Comparison of ENCODE assay signal across 2 cellular contexts in genomic region chr18:21508302-21508701, GRCh38.
TF ChIP-seq lines count a peak whose summit lies in the region.

No MANE protein-coding gene starts in this region.

TF ChIP-seq in HepG2, 621 proteins besides CTCF, POLR2A, EP300 and RAD21:
- no peak for TF ChIP-seq LCORL (IDR thresholded peaks at IDR 0.05)
- no peak for TF ChIP-seq LCORL (CRISPR knock-in tag; IDR thresholded peaks at IDR 0.05)
- no peak for TF ChIP-seq ELF3 (CRISPR knock-in tag; IDR thresholded peaks at IDR 0.05)
- TF ChIP-seq ZMYM3 (CRISPR knock-in tag; IDR thresholded peaks at IDR 0.05), result no peak
- TF ChIP-seq ZNF335 (CRISPR knock-in tag; IDR thresholded peaks at IDR 0.05), result no peak

TF ChIP-seq in H1, 55 proteins besides CTCF, POLR2A, EP300 and RAD21:
- TF ChIP-seq MAFK (IDR thresholded peaks at IDR 0.05; ENCODE audit: low read depth, low read length) (no peak), SIRT6 (IDR thresholded peaks at IDR 0.05; ENCODE audit: low read length) (no peak), SP2 (IDR thresholded peaks at IDR 0.05; ENCODE audit: low read length) (no peak), TBP (IDR thresholded peaks at IDR 0.05; ENCODE audit: low read depth, low read length) (no peak), CREB1 (IDR thresholded peaks at IDR 0.05) (no peak), HDAC2 (IDR thresholded peaks at IDR 0.05; ENCODE audit: borderline replicate concordance in 1 of 2, low read depth in 2 of 2, low read length in 2 of 2) (no peak), RXRA (IDR thresholded peaks at IDR 0.05; ENCODE audit: insufficient read depth, low read depth, low read length) (no peak), GABPA (IDR thresholded peaks at IDR 0.05; ENCODE audit: borderline replicate concordance, insufficient read depth, low read length) (no peak), KDM1A (IDR thresholded peaks at IDR 0.05; ENCODE audit: borderline replicate concordance, low read length) (no peak), EGR1 (IDR thresholded peaks at IDR 0.05; ENCODE audit: borderline replicate concordance, low read depth, low read length) (no peak), SIX5 (IDR thresholded peaks at IDR 0.05; ENCODE audit: low read depth, low read length) (no peak), RBBP5 (IDR thresholded peaks at IDR 0.05; ENCODE audit: borderline replicate concordance, low read depth, low read length) (no peak), TAF1 (IDR thresholded peaks at IDR 0.05; ENCODE audit: low read depth, low read length) (no peak), RNF2 (IDR thresholded peaks at IDR 0.05; ENCODE audit: borderline replicate concordance, low read depth, low read length, missing control alignments, poor library complexity, severe bottlenecking) (no peak), SUZ12 (IDR thresholded peaks at IDR 0.05; ENCODE audit: low read length) (no peak), POU5F1 (IDR thresholded peaks at IDR 0.05; ENCODE audit: low read depth, low read length) (no peak), ZNF274 (IDR thresholded peaks at IDR 0.05; ENCODE audit: borderline replicate concordance, extremely low read depth, low read length) (no peak), NRF1 (IDR thresholded peaks at IDR 0.05; ENCODE audit: low read depth, low read length) (no peak), BRCA1 (IDR thresholded peaks at IDR 0.05; ENCODE audit: low read depth, low read length) (no peak)
- TF ChIP-seq, protein P1, sequence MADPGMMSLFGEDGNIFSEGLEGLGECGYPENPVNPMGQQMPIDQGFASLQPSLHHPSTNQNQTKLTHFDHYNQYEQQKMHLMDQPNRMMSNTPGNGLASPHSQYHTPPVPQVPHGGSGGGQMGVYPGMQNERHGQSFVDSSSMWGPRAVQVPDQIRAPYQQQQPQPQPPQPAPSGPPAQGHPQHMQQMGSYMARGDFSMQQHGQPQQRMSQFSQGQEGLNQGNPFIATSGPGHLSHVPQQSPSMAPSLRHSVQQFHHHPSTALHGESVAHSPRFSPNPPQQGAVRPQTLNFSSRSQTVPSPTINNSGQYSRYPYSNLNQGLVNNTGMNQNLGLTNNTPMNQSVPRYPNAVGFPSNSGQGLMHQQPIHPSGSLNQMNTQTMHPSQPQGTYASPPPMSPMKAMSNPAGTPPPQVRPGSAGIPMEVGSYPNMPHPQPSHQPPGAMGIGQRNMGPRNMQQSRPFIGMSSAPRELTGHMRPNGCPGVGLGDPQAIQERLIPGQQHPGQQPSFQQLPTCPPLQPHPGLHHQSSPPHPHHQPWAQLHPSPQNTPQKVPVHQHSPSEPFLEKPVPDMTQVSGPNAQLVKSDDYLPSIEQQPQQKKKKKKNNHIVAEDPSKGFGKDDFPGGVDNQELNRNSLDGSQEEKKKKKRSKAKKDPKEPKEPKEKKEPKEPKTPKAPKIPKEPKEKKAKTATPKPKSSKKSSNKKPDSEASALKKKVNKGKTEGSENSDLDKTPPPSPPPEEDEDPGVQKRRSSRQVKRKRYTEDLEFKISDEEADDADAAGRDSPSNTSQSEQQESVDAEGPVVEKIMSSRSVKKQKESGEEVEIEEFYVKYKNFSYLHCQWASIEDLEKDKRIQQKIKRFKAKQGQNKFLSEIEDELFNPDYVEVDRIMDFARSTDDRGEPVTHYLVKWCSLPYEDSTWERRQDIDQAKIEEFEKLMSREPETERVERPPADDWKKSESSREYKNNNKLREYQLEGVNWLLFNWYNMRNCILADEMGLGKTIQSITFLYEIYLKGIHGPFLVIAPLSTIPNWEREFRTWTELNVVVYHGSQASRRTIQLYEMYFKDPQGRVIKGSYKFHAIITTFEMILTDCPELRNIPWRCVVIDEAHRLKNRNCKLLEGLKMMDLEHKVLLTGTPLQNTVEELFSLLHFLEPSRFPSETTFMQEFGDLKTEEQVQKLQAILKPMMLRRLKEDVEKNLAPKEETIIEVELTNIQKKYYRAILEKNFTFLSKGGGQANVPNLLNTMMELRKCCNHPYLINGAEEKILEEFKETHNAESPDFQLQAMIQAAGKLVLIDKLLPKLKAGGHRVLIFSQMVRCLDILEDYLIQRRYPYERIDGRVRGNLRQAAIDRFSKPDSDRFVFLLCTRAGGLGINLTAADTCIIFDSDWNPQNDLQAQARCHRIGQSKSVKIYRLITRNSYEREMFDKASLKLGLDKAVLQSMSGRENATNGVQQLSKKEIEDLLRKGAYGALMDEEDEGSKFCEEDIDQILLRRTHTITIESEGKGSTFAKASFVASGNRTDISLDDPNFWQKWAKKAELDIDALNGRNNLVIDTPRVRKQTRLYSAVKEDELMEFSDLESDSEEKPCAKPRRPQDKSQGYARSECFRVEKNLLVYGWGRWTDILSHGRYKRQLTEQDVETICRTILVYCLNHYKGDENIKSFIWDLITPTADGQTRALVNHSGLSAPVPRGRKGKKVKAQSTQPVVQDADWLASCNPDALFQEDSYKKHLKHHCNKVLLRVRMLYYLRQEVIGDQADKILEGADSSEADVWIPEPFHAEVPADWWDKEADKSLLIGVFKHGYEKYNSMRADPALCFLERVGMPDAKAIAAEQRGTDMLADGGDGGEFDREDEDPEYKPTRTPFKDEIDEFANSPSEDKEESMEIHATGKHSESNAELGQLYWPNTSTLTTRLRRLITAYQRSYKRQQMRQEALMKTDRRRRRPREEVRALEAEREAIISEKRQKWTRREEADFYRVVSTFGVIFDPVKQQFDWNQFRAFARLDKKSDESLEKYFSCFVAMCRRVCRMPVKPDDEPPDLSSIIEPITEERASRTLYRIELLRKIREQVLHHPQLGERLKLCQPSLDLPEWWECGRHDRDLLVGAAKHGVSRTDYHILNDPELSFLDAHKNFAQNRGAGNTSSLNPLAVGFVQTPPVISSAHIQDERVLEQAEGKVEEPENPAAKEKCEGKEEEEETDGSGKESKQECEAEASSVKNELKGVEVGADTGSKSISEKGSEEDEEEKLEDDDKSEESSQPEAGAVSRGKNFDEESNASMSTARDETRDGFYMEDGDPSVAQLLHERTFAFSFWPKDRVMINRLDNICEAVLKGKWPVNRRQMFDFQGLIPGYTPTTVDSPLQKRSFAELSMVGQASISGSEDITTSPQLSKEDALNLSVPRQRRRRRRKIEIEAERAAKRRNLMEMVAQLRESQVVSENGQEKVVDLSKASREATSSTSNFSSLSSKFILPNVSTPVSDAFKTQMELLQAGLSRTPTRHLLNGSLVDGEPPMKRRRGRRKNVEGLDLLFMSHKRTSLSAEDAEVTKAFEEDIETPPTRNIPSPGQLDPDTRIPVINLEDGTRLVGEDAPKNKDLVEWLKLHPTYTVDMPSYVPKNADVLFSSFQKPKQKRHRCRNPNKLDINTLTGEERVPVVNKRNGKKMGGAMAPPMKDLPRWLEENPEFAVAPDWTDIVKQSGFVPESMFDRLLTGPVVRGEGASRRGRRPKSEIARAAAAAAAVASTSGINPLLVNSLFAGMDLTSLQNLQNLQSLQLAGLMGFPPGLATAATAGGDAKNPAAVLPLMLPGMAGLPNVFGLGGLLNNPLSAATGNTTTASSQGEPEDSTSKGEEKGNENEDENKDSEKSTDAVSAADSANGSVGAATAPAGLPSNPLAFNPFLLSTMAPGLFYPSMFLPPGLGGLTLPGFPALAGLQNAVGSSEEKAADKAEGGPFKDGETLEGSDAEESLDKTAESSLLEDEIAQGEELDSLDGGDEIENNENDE (IDR thresholded peaks at IDR 0.05; ENCODE audit: insufficient replicate concordance, low read length), result no peak
